Comparison of ENCODE assay signal across 8 cellular contexts in genomic region chr1:171245458-171246064, GRCh38. TPM values are rescaled to one million over a fixed set of nuclear protein-coding genes. Genes with fewer than 3 reads are reported as not detected.
DNase-seq lines count a peak whose midpoint lies in the region; ATAC-seq and TF ChIP-seq lines count a peak whose summit lies in the region.

No MANE protein-coding gene starts in this region.

- no peak overlapping the region for H2AFZ ChIP-seq in mammary epithelial cell (ENCODE audit: low read depth, low read length)

- ATAC-seq in HG02610 (IDR thresholded peaks at IDR 0.05; ENCODE audit: unreplicated experiment), result peak; percentile 80
- peak; percentile 79 for ATAC-seq in left lung

- H3K27me3 ChIP-seq in mammary epithelial cell (ENCODE audit: insufficient read depth, low read length) (no peaks in the 10 kb centered on the region), left lung (peaks cover 0 to 3% of the 10 kb centered on the region in 2 donors)
- H3K27me3 ChIP-seq in CD8-positive, alpha-beta memory T cell (ENCODE audit: insufficient read depth, low read length, poor library complexity, severe bottlenecking), result peaks cover 5% of the 10 kb centered on the region

- H3K4me2 ChIP-seq in mammary epithelial cell (ENCODE audit: insufficient read depth, low read depth, low read length), result no peak overlapping the region

- no peak overlapping the region for H3K27ac ChIP-seq in mammary epithelial cell (ENCODE audit: insufficient read depth, low read depth, low read length)
- no peak overlapping the region for H3K27ac ChIP-seq in left lung
- no peak overlapping the region for H3K27ac ChIP-seq in CD8-positive, alpha-beta memory T cell (ENCODE audit: low read depth, low read length)

- H3K9ac ChIP-seq in mammary epithelial cell (ENCODE audit: insufficient read depth, low read length), result no peak overlapping the region

- peaks cover 0 to 7% (median under 1%) of the 10 kb centered on the region in 5 donors for H3K9me3 Mint-ChIP-seq in CD8-positive, alpha-beta memory T cell

- POLR2A ChIA-PET in CD8-positive, alpha-beta memory T cell (lab: Charles Lee), result interaction anchor here (1.0 kb wide), 1 partner anchor 68 kb away, joined by 4 read pairs; the partner anchor contains the start of gene FMO4

- H3K36me3 ChIP-seq in mammary epithelial cell (ENCODE audit: insufficient read depth, low read length), result no peaks in the 10 kb centered on the region
- H3K36me3 ChIP-seq in left lung, result no peaks in the 10 kb centered on the region
- H3K36me3 ChIP-seq in CD8-positive, alpha-beta memory T cell (ENCODE audit: insufficient read depth, low read length), result no peaks in the 10 kb centered on the region

- WGBS in mammary epithelial cell (ENCODE audit: low coverage, missing lambda C conversion rate), result 43% methylated on average over 6 of the region's 6 CpGs

- in situ Hi-C loops in mammary epithelial cell (cut with MboI; ENCODE audit: low sequenced_read_pairs in 2 of 2), result no loop called here

- H3K4me1 Mint-ChIP-seq in CD8-positive, alpha-beta memory T cell, result no peaks in the 10 kb centered on the region

- TF ChIP-seq CTCF in AG09309 (IDR thresholded peaks at IDR 0.05; ENCODE audit: control insufficient read depth, insufficient read depth, low read depth, low read length, missing control alignments) (peak; percentile 86), GM12873 (IDR thresholded peaks at IDR 0.05; ENCODE audit: insufficient read depth, low read depth, low read length, missing control alignments) (peak; percentile 92), mammary epithelial cell (conservative IDR thresholded peaks at IDR 0.05 in 1 of 2, IDR thresholded peaks at IDR 0.05 in 1 of 2; ENCODE audit: extremely low read depth in 1 of 2, insufficient read depth in 1 of 2, low read depth in 1 of 2, low read length in 2 of 2) (peak; percentile 90 to 91), left lung (IDR thresholded peaks at IDR 0.05) (peak; percentile 62 to 65)

- H3K79me2 ChIP-seq in mammary epithelial cell (ENCODE audit: insufficient read depth, low read length), result no peaks in the 10 kb centered on the region

- CTCF ChIA-PET in mammary epithelial cell (lab: Charles Lee; ENCODE audit: low non-redundant PET), result interaction anchor here (0.6 to 1.7 kb wide), 5 partner anchors 12 to 549 kb away, joined by 3 to 31 read pairs (median 3); partner anchors contain the start of gene FMO4
- CTCF ChIA-PET in CD8-positive, alpha-beta memory T cell (lab: Charles Lee), result interaction anchor here (0.8 to 3.2 kb wide), 7 partner anchors 10 to 265 kb away, joined by 3 to 28 read pairs (median 4); partner anchors contain the start of genes FMO4 and PRRC2C

- no peaks in the 10 kb centered on the region for H3K4me1 ChIP-seq in mammary epithelial cell (ENCODE audit: insufficient read depth, low read length)
- H3K4me1 ChIP-seq in left lung, result no peaks in the 10 kb centered on the region
- no peaks in the 10 kb centered on the region for H3K4me1 ChIP-seq in CD8-positive, alpha-beta memory T cell (ENCODE audit: insufficient read depth, low read length)

- DNase-seq in AG09309 (ENCODE audit: low read depth) (no peak), NCI-H2227 treated with DMSO at 0.1 percent for 48 hours (lab: John Stamatoyannopoulos, UW) (peak; percentile 11), mammary epithelial cell (peak; percentile 39), left lung (no peak), T-helper 1 cell (no peak)
- DNase-seq in CD8-positive, alpha-beta memory T cell, result no peak

- H3K4me3 Mint-ChIP-seq in CD8-positive, alpha-beta memory T cell, result no peak overlapping the region

- dilution Hi-C loops in mammary epithelial cell (cut with HindIII; ENCODE audit: low sequenced_read_pairs), result no loop called here

- H4K20me1 ChIP-seq in mammary epithelial cell (ENCODE audit: insufficient read depth, low read length), result no peaks in the 10 kb centered on the region

- H3K4me3 ChIP-seq in AG09309 (ENCODE audit: control insufficient read depth, low read depth, low read length) (no peak overlapping the region), mammary epithelial cell (replicated peaks in 1 of 3; ENCODE audit: insufficient read depth in 1 of 3, low read depth in 2 of 3, low read length in 3 of 3) (no peak overlapping the region), left lung (no peak overlapping the region)
- H3K4me3 ChIP-seq in CD8-positive, alpha-beta memory T cell (ENCODE audit: low read length), result no peak overlapping the region

- no TSS peak for BruUV-seq in mammary epithelial cell (replicated peaks; lab: Mats Ljungman, UMichigan)

- peaks cover 7 to 44% of the 10 kb centered on the region in 2 donors for H3K27me3 Mint-ChIP-seq in CD8-positive, alpha-beta memory T cell

- no peaks in the 10 kb centered on the region for H3K36me3 Mint-ChIP-seq in CD8-positive, alpha-beta memory T cell

- H3K27ac Mint-ChIP-seq in CD8-positive, alpha-beta memory T cell, result no peak overlapping the region

- intact Hi-C loops in mammary epithelial cell (cut with micrococcal nuclease), result loop anchor here (1.0 to 5.0 kb wide), 3 partner anchors 68 to 242 kb away; partner anchors contain the start of gene PRRC2C
- intact Hi-C loops in left lung (cut with DNase I), result no loop called here

- H3K9me3 ChIP-seq in mammary epithelial cell (replicated peaks; ENCODE audit: insufficient read depth, low read length), result no peaks in the 10 kb centered on the region
- no peaks in the 10 kb centered on the region for H3K9me3 ChIP-seq in left lung
- no peaks in the 10 kb centered on the region for H3K9me3 ChIP-seq in CD8-positive, alpha-beta memory T cell (ENCODE audit: low read length)

RNA-seq across cellular contexts. Expression of gene FMO1, which starts 2.7 kb away (rescaled TPM):
- total RNA-seq in mammary epithelial cell, result under 1 TPM in 1 of 2 donors, not detected in 1; 0.67 TPM
- not detected for polyA plus RNA-seq in mammary epithelial cell
- not detected for polyA minus RNA-seq in mammary epithelial cell
- total RNA-seq in left lung, result 1 to 10 TPM; 1.9 to 2.7 TPM
- total RNA-seq in CD8-positive, alpha-beta memory T cell, result not detected
- not detected for polyA plus RNA-seq in CD8-positive, alpha-beta memory T cell

Comparison
In these comparisons a context has a peak if more than half of its experiments do, and no peak if none do; other contexts are left out.
1. DNase-seq: peak in NCI-H2227 treated with DMSO at 0.1 percent for 48 hours (single experiment) and mammary epithelial cell (single experiment); none in AG09309 (single experiment), left lung (0 of 2), T-helper 1 cell (0 of 5) and CD8-positive, alpha-beta memory T cell (0 of 5).
2. Peak in every context shown above with its lines, with median percentiles within 50 percentile points of each other: CTCF ChIP-seq.